ENCODE assay signal across 10 cellular contexts in genomic region chr11:62850911-62851806, GRCh38. TPM values are rescaled to one million over a fixed set of nuclear protein-coding genes. Genes with fewer than 3 reads are reported as not detected.
DNase-seq lines count a peak whose midpoint lies in the region; ATAC-seq and TF ChIP-seq lines count a peak whose summit lies in the region.
"Had no signal": no experiment of that assay in that cellular context is flagged by ENCODE, and none has a peak within 500 bp of the region (broad histone marks: within the 10 kb centered on the region; RNA-seq: fewer than 3 reads in every experiment).

No MANE protein-coding gene starts in this region.

- intact Hi-C loops in IMR-90 (cut with micrococcal nuclease) = no loop called here

- H4K8ac ChIP-seq in IMR-90 (ENCODE audit: low read depth in 2 of 2, low read length in 2 of 2) = no peak overlapping the region

- H3K4me1 ChIP-seq in IMR-90 (ENCODE audit: control insufficient read depth, insufficient read depth, low read length) (peaks cover 2% of the 10 kb centered on the region; the same call in 1 of the 2 replicates), neural progenitor cell (peaks cover 16% of the 10 kb centered on the region)

- H2BK20ac ChIP-seq in IMR-90 (ENCODE audit: low read depth, low read length) = no peak overlapping the region

- no peak overlapping the region for H3K18ac ChIP-seq in IMR-90 (ENCODE audit: low read depth, low read length)

- no peak overlapping the region for H3K4me2 ChIP-seq in IMR-90 (ENCODE audit: low read depth, low read length)
- H3K4me2 ChIP-seq in neural progenitor cell = peak overlapping the region; percentile 89

- CTCF ChIA-PET in IMR-90 (lab: Yijun Ruan, JAX) = interaction anchor here (0.5 to 0.7 kb wide), 3 partner anchors 116 to 1295 kb away, joined by 3 to 5 read pairs (median 3); no protein-coding TSS in a partner anchor

- in situ Hi-C loops in IMR-90 (cut with MboI; ENCODE audit: low sequenced_read_pairs) = loop anchor here (25.0 kb wide), 1 partner anchor 464 kb away; no protein-coding TSS in a partner anchor

- peaks cover 43% of the 10 kb centered on the region for H3K79me2 ChIP-seq in neural progenitor cell (ENCODE audit: low read depth)

- no peak overlapping the region for H4K5ac ChIP-seq in IMR-90 (ENCODE audit: low read depth, low read length)

- H3K14ac ChIP-seq in IMR-90 (replicated peaks; ENCODE audit: low read depth, low read length) = no peak overlapping the region

- H2BK120ac ChIP-seq in IMR-90 (ENCODE audit: low read depth, low read length) = no peak overlapping the region

- no peak overlapping the region for H3K23ac ChIP-seq in IMR-90 (ENCODE audit: low read depth, low read length)

- peaks cover 7% of the 10 kb centered on the region for H3K27me3 Mint-ChIP-seq in neural progenitor cell (ENCODE audit: insufficient read depth, low read depth)
- H3K27me3 Mint-ChIP-seq in endothelial cell (ENCODE audit: unreplicated experiment) = peaks cover 14% of the 10 kb centered on the region

- TF ChIP-seq CTCF in IMR-90 (conservative IDR thresholded peaks at IDR 0.05; ENCODE audit: low read depth, low read length) (no peak), neural progenitor cell (IDR thresholded peaks at IDR 0.05) (no peak), endothelial cell (IDR thresholded peaks at IDR 0.05; ENCODE audit: unreplicated experiment) (no peak)

- H3K36me3 Mint-ChIP-seq in neural progenitor cell = peaks cover 40% of the 10 kb centered on the region
- peaks cover 35% of the 10 kb centered on the region for H3K36me3 Mint-ChIP-seq in endothelial cell (ENCODE audit: low read depth, unreplicated experiment)

- no peak for ATAC-seq in IMR-90 (ENCODE audit: low read depth)

- H3K4me3 Mint-ChIP-seq in neural progenitor cell (peak overlapping the region; percentile 70), endothelial cell (ENCODE audit: unreplicated experiment) (no peak overlapping the region)

- no peak overlapping the region for H2AK5ac ChIP-seq in IMR-90 (ENCODE audit: low read depth, low read length)

- no TSS peak for BruUV-seq in IMR-90 (replicated peaks; lab: Mats Ljungman, UMichigan)

- H3K9ac ChIP-seq in IMR-90 (ENCODE audit: low read depth, low read length) (no peak overlapping the region), neural progenitor cell (no peak overlapping the region)

- no peak for TF ChIP-seq RAD21 in IMR-90 (IDR thresholded peaks at IDR 0.05; ENCODE audit: low read length)

- H2BK15ac ChIP-seq in IMR-90 (ENCODE audit: low read depth, low read length) = no peak overlapping the region

- DNase-seq in NCI-H524 (lab: John Stamatoyannopoulos, UW) (peak; percentile 25 to 52), NCI-H524 treated with DMSO at 0.1 percent for 48 hours (lab: John Stamatoyannopoulos, UW) (no peak), IMR-90 (no peak), neural progenitor cell (ENCODE audit: low spot score) (peak; percentile 45), endothelial cell (ENCODE audit: low spot score) (no peak), pons (ENCODE audit: low spot score) (no peak), hypothalamus (lab: John Stamatoyannopoulos, UW) (no peak)
- peak; percentile 53 to 62 for DNase-seq in activated CD4-positive, alpha-beta T cell treated with anti-CD3 and anti-CD28 coated beads, Interleukin-2, amount 50 U/mL, for 48 hours
- DNase-seq: H7 had no signal

- H3K27me3 ChIP-seq in IMR-90 (ENCODE audit: control insufficient read depth, insufficient read depth, low read length) = no peaks in the 10 kb centered on the region
- no peaks in the 10 kb centered on the region for H3K27me3 ChIP-seq in neural progenitor cell

- 73% methylated on average over 3 of the region's 15 CpGs; no CpG with 5 or more reads in 1 of the 2 experiments for WGBS in IMR-90 (ENCODE audit: extremely low coverage in 2 of 2, insufficient read length in 1 of 2), 2 experiments

- H3K27ac ChIP-seq in IMR-90 (ENCODE audit: insufficient read depth, low read length) (no peak overlapping the region), neural progenitor cell (peak overlapping the region; percentile 70)

- H3K4me3 ChIP-seq in IMR-90 (ENCODE audit: insufficient read depth, low read depth, low read length) (no peak overlapping the region), neural progenitor cell (no peak overlapping the region)

- H2AK9ac ChIP-seq in IMR-90 (replicated peaks; ENCODE audit: low read depth, low read length, poor library complexity) = peak overlapping the region; percentile 30

- H3K36me3 ChIP-seq in IMR-90 (ENCODE audit: control insufficient read depth, insufficient read depth, low read length) = peaks cover 30% of the 10 kb centered on the region
- peaks cover 33% of the 10 kb centered on the region for H3K36me3 ChIP-seq in neural progenitor cell

- H3K27ac Mint-ChIP-seq in neural progenitor cell (no peak overlapping the region), endothelial cell (ENCODE audit: unreplicated experiment) (no peak overlapping the region)

- H4K20me1 ChIP-seq in IMR-90 (ENCODE audit: insufficient read depth, low read length) (peaks cover 42% of the 10 kb centered on the region), neural progenitor cell (ENCODE audit: low read depth) (peaks cover 53% of the 10 kb centered on the region)

- no peak overlapping the region for H3K56ac ChIP-seq in IMR-90 (ENCODE audit: extremely low read depth, insufficient read depth, low read length)

- no peak overlapping the region for H2AFZ ChIP-seq in IMR-90 (replicated peaks; ENCODE audit: low read length, poor library complexity)
- no peak overlapping the region for H2AFZ ChIP-seq in neural progenitor cell (replicated peaks)

- peaks cover 34% of the 10 kb centered on the region for H3K4me1 Mint-ChIP-seq in neural progenitor cell
- H3K4me1 Mint-ChIP-seq in endothelial cell (ENCODE audit: unreplicated experiment) = peaks cover 28% of the 10 kb centered on the region

- H4K91ac ChIP-seq in IMR-90 (ENCODE audit: insufficient read depth, low read depth, low read length) = no peak overlapping the region

- H3K79me1 ChIP-seq in IMR-90 (ENCODE audit: low read depth in 1 of 2, low read length in 2 of 2) = peaks cover 15 to 38% of the 10 kb centered on the region in 2 experiments

- 0 out of 2 replicates have a peak, but pooled peaks cover 4% of the 10 kb centered on the region for H3K9me1 ChIP-seq in IMR-90 (ENCODE audit: insufficient read depth, low read length)

- no peaks in the 10 kb centered on the region for H3K9me3 ChIP-seq in IMR-90 (ENCODE audit: control insufficient read depth, insufficient read depth, low read length)
- no peaks in the 10 kb centered on the region for H3K9me3 ChIP-seq in neural progenitor cell (ENCODE audit: low read depth)

- H3F3A ChIP-seq in neural progenitor cell (ENCODE audit: low read depth) = peaks cover 64% of the 10 kb centered on the region

- TF ChIP-seq POLR2A in IMR-90 (IDR thresholded peaks at IDR 0.05; ENCODE audit: low read depth, low read length) = no peak; the same call in 1 of the 2 replicates

- no peak overlapping the region for H3K4ac ChIP-seq in IMR-90 (ENCODE audit: low read depth, low read length)

- H3K9me3 Mint-ChIP-seq in neural progenitor cell = peaks cover 3% of the 10 kb centered on the region
- no peaks in the 10 kb centered on the region for H3K9me3 Mint-ChIP-seq in endothelial cell (ENCODE audit: unreplicated experiment)

- dilution Hi-C loops in IMR-90 (cut with HindIII; ENCODE audit: low sequenced_read_pairs, unreplicated experiment) = no loop called here

- H2BK5ac ChIP-seq in IMR-90 (ENCODE audit: low read depth, low read length, poor library complexity, severe bottlenecking) = no peak overlapping the region

- POLR2A ChIA-PET in IMR-90 (lab: Charles Lee; ENCODE audit: unreplicated experiment) = interaction anchor here (1.8 kb wide), 1 partner anchor 10 kb away, joined by 13 read pairs; no protein-coding TSS in a partner anchor

TF ChIP-seq in IMR-90, 13 proteins besides CTCF, POLR2A, EP300 and RAD21 (continues in another document):
- no peak for TF ChIP-seq RCOR1 (IDR thresholded peaks at IDR 0.05; ENCODE audit: insufficient replicate concordance, low read length)
- no peak for TF ChIP-seq CEBPB (IDR thresholded peaks at IDR 0.05; ENCODE audit: low read depth, low read length)

RNA-seq across cellular contexts. Expression of gene WDR74, which starts 11.8 kb away (rescaled TPM):
- total RNA-seq in IMR-90 (2012; rRNA removed) (40.8 and 44.3 TPM in 2 replicates), neural progenitor cell (ENCODE audit: low replicate concordance) (40.0 and 47.4 TPM in 2 replicates), endothelial cell (ENCODE audit: unreplicated experiment) (42.2 TPM)
- 38.4 and 41.9 TPM in 2 replicates for polyA plus RNA-seq in IMR-90 (2012; rRNA removed)
- 31.9 and 59.9 TPM in 2 replicates for polyA plus RNA-seq in IMR-90 (2012; cell fraction: cytosol; rRNA removed)
- polyA plus RNA-seq in IMR-90 (2012; cell fraction: nucleus; rRNA removed; ENCODE audit: low replicate concordance) = 66.2 and 131 TPM in 2 replicates

RNA-seq across cellular contexts. Expression of gene TEX54, which starts 18.5 kb away (rescaled TPM):
- total RNA-seq in IMR-90 (2012; rRNA removed) = not detected in 2 replicates
- not detected in 2 replicates for polyA plus RNA-seq in IMR-90 (2012; rRNA removed)
- not detected in 2 replicates for polyA plus RNA-seq in IMR-90 (2012; cell fraction: cytosol; rRNA removed)
- polyA plus RNA-seq in IMR-90 (2012; cell fraction: nucleus; rRNA removed; ENCODE audit: low replicate concordance) = not detected in 2 replicates
- not detected in 2 replicates for total RNA-seq in neural progenitor cell (ENCODE audit: low replicate concordance)
- not detected for total RNA-seq in endothelial cell (ENCODE audit: unreplicated experiment)
- total RNA-seq: H7, SK-MEL-5 had no signal

RNA-seq across cellular contexts. Expression of gene STX5, which starts 19.3 kb away (rescaled TPM):
- total RNA-seq in IMR-90 (2012; rRNA removed) (48.6 and 49.5 TPM in 2 replicates), neural progenitor cell (ENCODE audit: low replicate concordance) (30.2 and 32.9 TPM in 2 replicates), endothelial cell (ENCODE audit: unreplicated experiment) (37.9 TPM)
- polyA plus RNA-seq in IMR-90 (2012; rRNA removed) = 43.1 and 43.5 TPM in 2 replicates
- polyA plus RNA-seq in IMR-90 (2012; cell fraction: cytosol; rRNA removed) = 24.5 and 39.6 TPM in 2 replicates
- polyA plus RNA-seq in IMR-90 (2012; cell fraction: nucleus; rRNA removed; ENCODE audit: low replicate concordance) = 35.4 and 47.9 TPM in 2 replicates

RNA-seq across cellular contexts. Expression of gene SLC3A2, which starts 29.5 kb away (rescaled TPM):
- total RNA-seq in IMR-90 (2012; rRNA removed) (114 and 140 TPM in 2 replicates), neural progenitor cell (ENCODE audit: low replicate concordance) (99.8 and 130 TPM in 2 replicates), endothelial cell (ENCODE audit: unreplicated experiment) (147 TPM)
- polyA plus RNA-seq in IMR-90 (2012; rRNA removed) = 239 TPM in 2 replicates
- polyA plus RNA-seq in IMR-90 (2012; cell fraction: cytosol; rRNA removed) = 251 and 299 TPM in 2 replicates
- 340 and 413 TPM in 2 replicates for polyA plus RNA-seq in IMR-90 (2012; cell fraction: nucleus; rRNA removed; ENCODE audit: low replicate concordance)

RNA-seq across cellular contexts. Expression of gene NXF1, which starts 45.9 kb away (rescaled TPM):
- total RNA-seq in IMR-90 (2012; rRNA removed) = 26.3 and 27.5 TPM in 2 replicates
- polyA plus RNA-seq in IMR-90 (2012; rRNA removed) = 90.4 and 97.4 TPM in 2 replicates
- 43.9 and 49.0 TPM in 2 replicates for polyA plus RNA-seq in IMR-90 (2012; cell fraction: cytosol; rRNA removed)
- 354 and 360 TPM in 2 replicates for polyA plus RNA-seq in IMR-90 (2012; cell fraction: nucleus; rRNA removed; ENCODE audit: low replicate concordance)
- 23.6 and 36.5 TPM in 2 replicates for total RNA-seq in neural progenitor cell (ENCODE audit: low replicate concordance)
- 50.8 TPM for total RNA-seq in endothelial cell (ENCODE audit: unreplicated experiment)

Comparison
In these comparisons a context has a peak if more than half of its experiments do, and no peak if none do; other contexts are left out.
1. DNase-seq: peak in NCI-H524 (2 of 2), activated CD4-positive, alpha-beta T cell treated with anti-CD3 and anti-CD28 coated beads, Interleukin-2, amount 50 U/mL, for 48 hours (2 of 2) and neural progenitor cell (single experiment); none in NCI-H524 treated with DMSO at 0.1 percent for 48 hours (single experiment), IMR-90 (single experiment), endothelial cell (single experiment), pons (single experiment) and hypothalamus (0 of 51).